Comparison of ENCODE assay signal across 19 cellular contexts in genomic region chr1:160193832-160194736, GRCh38. TPM values are rescaled to one million over a fixed set of nuclear protein-coding genes. Genes with fewer than 3 reads are reported as not detected.
DNase-seq lines count a peak whose midpoint lies in the region; ATAC-seq and TF ChIP-seq lines count a peak whose summit lies in the region.
"Had no signal": no experiment of that assay in that cellular context is flagged by ENCODE, and none has a peak within 500 bp of the region (broad histone marks: within the 10 kb centered on the region; RNA-seq: fewer than 3 reads in every experiment).

No MANE protein-coding gene starts in this region.

- peak overlapping the region; percentile 52 for H4K91ac ChIP-seq in mesenchymal stem cell (ENCODE audit: low read length)

- TF ChIP-seq CTCF in GM23338 (conservative IDR thresholded peaks at IDR 0.05; ENCODE audit: low read depth in 2 of 2) = no peak
- no peak for TF ChIP-seq CTCF in OCI-LY3 (IDR thresholded peaks at IDR 0.05; ENCODE audit: low read depth, low read length)

- no peaks in the 10 kb centered on the region for H3K36me3 Mint-ChIP-seq in GM23338 (ENCODE audit: low read depth)
- H3K36me3 Mint-ChIP-seq: activated naive CD4-positive, alpha-beta T cell treated with anti-CD3 and anti-CD28 coated beads, Interleukin-2, amount 50 U/mL, for 24 hours; natural killer cell had no signal

- no peak overlapping the region for H3K4me3 Mint-ChIP-seq in GM23338
- H3K4me3 Mint-ChIP-seq: activated naive CD4-positive, alpha-beta T cell treated with anti-CD3 and anti-CD28 coated beads, Interleukin-2, amount 50 U/mL, for 24 hours; natural killer cell had no signal

- no peaks in the 10 kb centered on the region for H3K79me1 ChIP-seq in mesenchymal stem cell (replicated peaks; ENCODE audit: low read length, poor library complexity, severe bottlenecking)

- no peak overlapping the region for H2BK15ac ChIP-seq in mesenchymal stem cell (ENCODE audit: low read depth, poor library complexity, severe bottlenecking)

- H3K79me2 ChIP-seq in GM23338 (replicated peaks; ENCODE audit: insufficient read depth) = no peaks in the 10 kb centered on the region
- H3K79me2 ChIP-seq in OCI-LY3 (ENCODE audit: low read length) = no peaks in the 10 kb centered on the region

- H3K9me3 ChIP-seq in OCI-LY3 (ENCODE audit: insufficient read depth, low read length) (no peaks in the 10 kb centered on the region), mesenchymal stem cell (ENCODE audit: control insufficient read depth, low read length) (no peaks in the 10 kb centered on the region), skeletal muscle tissue (ENCODE audit: control insufficient read depth in 3 of 3, low read length in 3 of 3) (no peaks in the 10 kb centered on the region)
- H3K9me3 ChIP-seq: gastroesophageal sphincter, lower lobe of right lung, pancreas, spleen, stomach, tibial artery had no signal

- H3K27ac Mint-ChIP-seq in GM23338 = no peak overlapping the region
- H3K27ac Mint-ChIP-seq: activated naive CD4-positive, alpha-beta T cell treated with anti-CD3 and anti-CD28 coated beads, Interleukin-2, amount 50 U/mL, for 24 hours; natural killer cell had no signal

- 77% methylated on average over 9 of the region's 9 CpGs for WGBS in mesenchymal stem cell

- H3K36me3 ChIP-seq in GM23338 (ENCODE audit: insufficient read depth) (no peaks in the 10 kb centered on the region), OCI-LY3 (replicated peaks; ENCODE audit: low read depth, low read length) (no peaks in the 10 kb centered on the region), mesenchymal stem cell (ENCODE audit: control insufficient read depth in 1 of 2, insufficient read depth in 2 of 2, low read depth in 1 of 2, low read length in 2 of 2) (no peaks in the 10 kb centered on the region), skeletal muscle tissue (ENCODE audit: control insufficient read depth in 3 of 3, insufficient read depth in 3 of 3, low read length in 3 of 3) (peaks cover 47 to 54% (median 51%) of the 10 kb centered on the region in 3 donors)
- H3K36me3 ChIP-seq: gastroesophageal sphincter, lower lobe of right lung, pancreas, spleen, stomach, tibial artery had no signal

- no peak for DNase-seq in GM23338 (ENCODE audit: low spot score)
- no peak for DNase-seq in mesenchymal stem cell
- no peak for DNase-seq in ACHN

- H3K4me2 ChIP-seq in GM23338 = peak overlapping the region; percentile 74
- H3K4me2 ChIP-seq in OCI-LY3 (ENCODE audit: low read length) = peak overlapping the region; percentile 70; the same call in 1 of the 2 replicates
- no peak overlapping the region for H3K4me2 ChIP-seq in mesenchymal stem cell (ENCODE audit: low read length, poor library complexity, severe bottlenecking)

- peaks cover 3% of the 10 kb centered on the region for H3K27me3 Mint-ChIP-seq in GM23338 (ENCODE audit: insufficient read depth, low read depth, poor library complexity)
- H3K27me3 Mint-ChIP-seq: activated naive CD4-positive, alpha-beta T cell treated with anti-CD3 and anti-CD28 coated beads, Interleukin-2, amount 50 U/mL, for 24 hours had no signal

- H3K4ac ChIP-seq in mesenchymal stem cell (ENCODE audit: low read depth in 1 of 2, low read length in 2 of 2) = no peak overlapping the region

- H3K4me3 ChIP-seq in GM23338 (no peak overlapping the region), OCI-LY3 (ENCODE audit: low read length) (no peak overlapping the region), mesenchymal stem cell (ENCODE audit: insufficient read depth in 1 of 2, low read depth in 1 of 2, low read length in 2 of 2) (peak overlapping the region in 1 of 2 experiments; percentile 0), skeletal muscle tissue (ENCODE audit: low read length in 3 of 3) (peak overlapping the region; percentile 53 to 97 (median 93))
- H3K4me3 ChIP-seq: gastroesophageal sphincter, lower lobe of right lung, pancreas, spleen, stomach, tibial artery had no signal

- no peak for ATAC-seq in GM23338
- ATAC-seq in GM18858 (IDR thresholded peaks at IDR 0.05; ENCODE audit: unreplicated experiment) = no peak
- ATAC-seq in HG02970 (IDR thresholded peaks at IDR 0.05; ENCODE audit: low FRiP score, unreplicated experiment) = no peak

- no peak overlapping the region for H2BK120ac ChIP-seq in mesenchymal stem cell (ENCODE audit: low read depth, low read length)

- H3K4me1 Mint-ChIP-seq in GM23338 = peaks cover 6% of the 10 kb centered on the region
- H3K4me1 Mint-ChIP-seq: activated naive CD4-positive, alpha-beta T cell treated with anti-CD3 and anti-CD28 coated beads, Interleukin-2, amount 50 U/mL, for 24 hours; natural killer cell had no signal

- no peak overlapping the region for H2BK5ac ChIP-seq in mesenchymal stem cell (ENCODE audit: low read depth, low read length, poor library complexity, severe bottlenecking)

- no peak overlapping the region for H4K8ac ChIP-seq in mesenchymal stem cell (ENCODE audit: low read length)

- in situ Hi-C loops in ACHN (cut with HindIII; ENCODE audit: low pct_ligation_motif_present, low pct_unique_long_range_greater_than_20kb, low sequenced_read_pairs) = no loop called here

- H3K9me3 Mint-ChIP-seq in GM23338 = no peaks in the 10 kb centered on the region
- H3K9me3 Mint-ChIP-seq: activated naive CD4-positive, alpha-beta T cell treated with anti-CD3 and anti-CD28 coated beads, Interleukin-2, amount 50 U/mL, for 24 hours; natural killer cell had no signal

- no peak overlapping the region for H3K9ac ChIP-seq in OCI-LY3 (ENCODE audit: low read length)
- H3K9ac ChIP-seq in mesenchymal stem cell (ENCODE audit: low read length) = peak overlapping the region; percentile 70
- peak overlapping the region; percentile 73 to 85 (median 75) for H3K9ac ChIP-seq in skeletal muscle tissue (ENCODE audit: low read depth in 1 of 3, low read length in 3 of 3)

- H2AFZ ChIP-seq in GM23338 (peak overlapping the region; percentile 95), OCI-LY3 (ENCODE audit: low read depth, low read length) (no peak overlapping the region), mesenchymal stem cell (ENCODE audit: low read depth, low read length) (no peak overlapping the region)

- peaks cover 3% of the 10 kb centered on the region; the same call in 1 of the 2 replicates for H3K9me2 ChIP-seq in GM23338 (ENCODE audit: insufficient read depth)

- 0 out of 2 replicates have a peak, but pooled peaks cover 9% of the 10 kb centered on the region for H3F3A ChIP-seq in GM23338 (replicated peaks; ENCODE audit: low read depth)

- H3K18ac ChIP-seq in mesenchymal stem cell (ENCODE audit: low read depth in 1 of 2, low read length in 2 of 2) = peak overlapping the region in 1 of 2 experiments; percentile 55

- H3K27ac ChIP-seq in GM23338 (ENCODE audit: low read depth) = no peak overlapping the region
- no peak overlapping the region for H3K27ac ChIP-seq in OCI-LY3 (ENCODE audit: low read length)
- H3K27ac ChIP-seq in mesenchymal stem cell (ENCODE audit: low read length, poor library complexity, severe bottlenecking) = no peak overlapping the region
- peak overlapping the region; percentile 96 for H3K27ac ChIP-seq in skeletal muscle tissue (ENCODE audit: low read depth, low read length)
- H3K27ac ChIP-seq: lower lobe of right lung, pancreas, tibial artery had no signal

- H2BK12ac ChIP-seq in mesenchymal stem cell (ENCODE audit: low read length in 2 of 2) = no peak overlapping the region

- H4K20me1 ChIP-seq in GM23338 (replicated peaks; ENCODE audit: insufficient read depth) (no peaks in the 10 kb centered on the region), OCI-LY3 (ENCODE audit: insufficient read depth, low read length) (no peaks in the 10 kb centered on the region)

- H3K4me1 ChIP-seq in GM23338 (ENCODE audit: insufficient read depth) (peaks cover 29% of the 10 kb centered on the region), OCI-LY3 (ENCODE audit: low read length) (peaks cover 25% of the 10 kb centered on the region), mesenchymal stem cell (ENCODE audit: control insufficient read depth, insufficient read depth, low read depth, low read length) (peaks cover 18% of the 10 kb centered on the region), skeletal muscle tissue (ENCODE audit: control insufficient read depth in 3 of 3, insufficient read depth in 3 of 3, low read length in 3 of 3) (peaks cover 58 to 64% (median 59%) of the 10 kb centered on the region in 3 donors)
- H3K4me1 ChIP-seq: pancreas had no signal

- H3K27me3 ChIP-seq in GM23338 (ENCODE audit: insufficient read depth) (no peaks in the 10 kb centered on the region), OCI-LY3 (ENCODE audit: low read depth, low read length) (peaks cover 6% of the 10 kb centered on the region; the same call in 1 of the 2 replicates), mesenchymal stem cell (ENCODE audit: control insufficient read depth in 1 of 2, insufficient read depth in 1 of 2, low read length in 2 of 2) (peaks cover 7 to 28% of the 10 kb centered on the region in 2 experiments), skeletal muscle tissue (ENCODE audit: control insufficient read depth in 3 of 3, insufficient read depth in 3 of 3, low read length in 3 of 3) (no peaks in the 10 kb centered on the region)
- H3K27me3 ChIP-seq: gastroesophageal sphincter, pancreas, spleen, stomach, tibial artery had no signal

- H3K23ac ChIP-seq in mesenchymal stem cell (ENCODE audit: low read length in 2 of 2) = no peak overlapping the region

- peak overlapping the region in 1 of 2 experiments; percentile 76 for H3K14ac ChIP-seq in mesenchymal stem cell (ENCODE audit: low read length in 2 of 2)

- no peak overlapping the region for H2AK5ac ChIP-seq in mesenchymal stem cell (ENCODE audit: low read length, severe bottlenecking)

TF ChIP-seq in GM23338, 12 proteins besides CTCF, POLR2A, EP300 and RAD21 (continues in another document):
- TF ChIP-seq EZH2phosphoT487 (IDR thresholded peaks at IDR 0.05; ENCODE audit: unreplicated experiment) (no peak), ZNF331 (CRISPR knock-in tag; IDR thresholded peaks at IDR 0.05; ENCODE audit: low read depth) (no peak)

RNA-seq across cellular contexts. Expression of gene CASQ1, which starts 3.7 kb away (rescaled TPM):
- total RNA-seq in GM23338 (2014; rRNA removed; shearing (Covaris generic)) = 1.2 and 2.8 TPM in 2 replicates
- 1.0 and 1.1 TPM in 2 replicates for polyA plus RNA-seq in GM23338 (2016; fragmentation: Nextera tagmentation; extraction: Ambion mirVana)
- not detected for polyA plus RNA-seq in mesenchymal stem cell (2013, experiment 1 of 2)
- polyA plus RNA-seq in mesenchymal stem cell (2013, experiment 2 of 2) = not detected
- 616 TPM for total RNA-seq in skeletal muscle tissue
- total RNA-seq: LHCN-M2, mononuclear cell, natural killer cell, pancreas had no signal

RNA-seq across cellular contexts. Expression of gene PEA15, which starts 11.1 kb away (rescaled TPM):
- total RNA-seq in GM23338 (2014; rRNA removed; shearing (Covaris generic)) = 80.8 and 104 TPM in 2 replicates
- 60.3 and 66.6 TPM in 2 replicates for polyA plus RNA-seq in GM23338 (2016; fragmentation: Nextera tagmentation; extraction: Ambion mirVana)
- 323 TPM for polyA plus RNA-seq in mesenchymal stem cell (2013, experiment 1 of 2)
- 331 TPM for polyA plus RNA-seq in mesenchymal stem cell (2013, experiment 2 of 2)
- 26.1 TPM for total RNA-seq in skeletal muscle tissue

RNA-seq across cellular contexts. Expression of gene ATP1A4, which starts 42.7 kb away (rescaled TPM):
- total RNA-seq in GM23338 (2014; rRNA removed; shearing (Covaris generic)) = 0.23 and 0.63 TPM in 2 replicates
- 0.27 and 0.43 TPM in 2 replicates for polyA plus RNA-seq in GM23338 (2016; fragmentation: Nextera tagmentation; extraction: Ambion mirVana)
- not detected for polyA plus RNA-seq in mesenchymal stem cell (2013, experiment 1 of 2)
- polyA plus RNA-seq in mesenchymal stem cell (2013, experiment 2 of 2) = not detected
- under 0.01 TPM for total RNA-seq in skeletal muscle tissue
- total RNA-seq: chondrocyte, fibroblast of lung, LHCN-M2, natural killer cell, pancreas had no signal
- polyA plus RNA-seq: fibroblast of lung, pancreas had no signal

Comparison
In these comparisons a context has a peak if more than half of its experiments do, and no peak if none do; other contexts are left out.
1. H3K4me3 ChIP-seq: peak in skeletal muscle tissue (3 of 3); none in GM23338 (single experiment) and OCI-LY3 (single experiment).
2. RNA of gene CASQ1, which starts 3.7 kb away (total RNA-seq): 616 TPM in skeletal muscle tissue (single experiment); 1.2 to 2.8 TPM in GM23338; every median in the first group is over 100 times any median in the second.